Comparison of ENCODE assay signal across 9 cellular contexts in genomic region chr2:64404743-64405142, GRCh38. TPM values are rescaled to one million over a fixed set of nuclear protein-coding genes. Genes with fewer than 3 reads are reported as not detected.
A peak's percentile ranks its signal among the peaks of the same experiment; 100 is the strongest.
DNase-seq lines count a peak whose midpoint lies in the region; ATAC-seq and TF ChIP-seq lines count a peak whose summit lies in the region.
"Had no signal": no experiment of that assay in that cellular context is flagged by ENCODE, and none has a peak within 500 bp of the region (broad histone marks: within the 10 kb centered on the region; RNA-seq: fewer than 3 reads in every experiment).

No MANE protein-coding gene starts in this region.

- CTCF ChIA-PET in CD8-positive, alpha-beta T cell (lab: Charles Lee): interaction anchor here (1.0 to 1.2 kb wide), 2 partner anchors 10 to 60 kb away, joined by 3 read pairs; no protein-coding TSS in a partner anchor

- H3K9ac ChIP-seq in liver (ENCODE audit: low read depth in 1 of 2, low read length in 2 of 2): no peak overlapping the region

- no peak for TF ChIP-seq RAD21 in liver (IDR thresholded peaks at IDR 0.05)

- no peaks in the 10 kb centered on the region for H3K9me3 ChIP-seq in liver (ENCODE audit: control insufficient read depth in 4 of 4, low read length in 3 of 4)
- H3K9me3 ChIP-seq in CD8-positive, alpha-beta T cell (ENCODE audit: low read length): no peaks in the 10 kb centered on the region
- H3K9me3 ChIP-seq: SJSA1 had no signal

- POLR2A ChIA-PET in CD8-positive, alpha-beta T cell (lab: Charles Lee): no interaction called here

- DNase-seq in NCI-H2227 (lab: John Stamatoyannopoulos, UW; ENCODE audit: unreplicated experiment) (peak; percentile 50), ecto neural progenitor cell (ENCODE audit: low spot score) (peak; percentile 80), substantia nigra (lab: John Stamatoyannopoulos, UW) (peak in 2 of 49 donors; percentile 3 to 11), NCI-H1092 (lab: John Stamatoyannopoulos, UW) (no peak), NCI-H2081 (lab: John Stamatoyannopoulos, UW) (no peak)
- no peak for DNase-seq in CD8-positive, alpha-beta T cell

- H3K4me3 ChIP-seq in liver (ENCODE audit: low read depth in 1 of 3, low read length in 3 of 3): peak overlapping the region in 1 of 3 donors; percentile 2
- no peak overlapping the region for H3K4me3 ChIP-seq in CD8-positive, alpha-beta T cell (ENCODE audit: low read depth, low read length)
- H3K4me3 ChIP-seq: SJSA1 had no signal

- peaks cover 24 to 39% (median 36%) of the 10 kb centered on the region in 4 donors for H3K4me1 ChIP-seq in liver (ENCODE audit: control insufficient read depth in 4 of 4, insufficient read depth in 4 of 4, low read length in 3 of 4)
- H3K4me1 ChIP-seq in CD8-positive, alpha-beta T cell (ENCODE audit: insufficient read depth, low read length): no peaks in the 10 kb centered on the region

- no peaks in the 10 kb centered on the region for H3K27me3 ChIP-seq in liver (ENCODE audit: control insufficient read depth in 4 of 4, insufficient read depth in 4 of 4, low read length in 3 of 4)
- no peaks in the 10 kb centered on the region for H3K27me3 ChIP-seq in CD8-positive, alpha-beta T cell (ENCODE audit: insufficient read depth, low read length)

- no peak for TF ChIP-seq CTCF in liver (IDR thresholded peaks at IDR 0.05; ENCODE audit: low read depth, low read length, missing input control)
- no peak for TF ChIP-seq CTCF in CD8-positive, alpha-beta T cell (IDR thresholded peaks at IDR 0.05)

- H3K36me3 ChIP-seq in liver (ENCODE audit: control insufficient read depth in 4 of 4, insufficient read depth in 3 of 4, low read depth in 1 of 4, low read length in 3 of 4): no peaks in the 10 kb centered on the region
- H3K36me3 ChIP-seq in CD8-positive, alpha-beta T cell (ENCODE audit: insufficient read depth, low read length): no peaks in the 10 kb centered on the region
- H3K36me3 ChIP-seq: SJSA1 had no signal

- no peaks in the 10 kb centered on the region for H3K4me1 Mint-ChIP-seq in CD8-positive, alpha-beta T cell (ENCODE audit: low read depth)

- no peaks in the 10 kb centered on the region for H3K27me3 Mint-ChIP-seq in CD8-positive, alpha-beta T cell (ENCODE audit: low read depth)

- peak overlapping the region; percentile 74 to 76 for H3K27ac ChIP-seq in liver (ENCODE audit: low read depth in 1 of 2, low read length in 2 of 2)
- peak overlapping the region; percentile 61 for H3K27ac ChIP-seq in substantia nigra (ENCODE audit: low read depth, low read length, poor library complexity, severe bottlenecking)
- H3K27ac ChIP-seq in CD8-positive, alpha-beta T cell (ENCODE audit: low read depth, low read length): no peak overlapping the region
- H3K27ac ChIP-seq: SJSA1 had no signal

- 7% methylated on average over 9 of the region's 9 CpGs for WGBS in liver

- ATAC-seq in GM19324 (IDR thresholded peaks at IDR 0.05; ENCODE audit: low FRiP score, unreplicated experiment): no peak
- ATAC-seq in CD8-positive, alpha-beta T cell: no peak

- no peak overlapping the region for H3K4me3 Mint-ChIP-seq in CD8-positive, alpha-beta T cell

- no peaks in the 10 kb centered on the region for H3K36me3 Mint-ChIP-seq in CD8-positive, alpha-beta T cell

- H3K27ac Mint-ChIP-seq in CD8-positive, alpha-beta T cell: no peak overlapping the region

- no peaks in the 10 kb centered on the region for H3K9me3 Mint-ChIP-seq in CD8-positive, alpha-beta T cell

- intact Hi-C loops in CD8-positive, alpha-beta T cell (cut with DNase I, micrococcal nuclease): no loop called here

TF ChIP-seq in liver, 16 proteins besides CTCF, POLR2A, EP300 and RAD21:
- TF ChIP-seq ATF3 (IDR thresholded peaks at IDR 0.05) (peak; percentile 9), TAF1 (conservative IDR thresholded peaks at IDR 0.05) (no peak), FOXA1 (IDR thresholded peaks at IDR 0.05) (no peak), REST (IDR thresholded peaks at IDR 0.05) (no peak), ZBTB33 (IDR thresholded peaks at IDR 0.05) (no peak), HNF4A (conservative IDR thresholded peaks at IDR 0.05) (peak in 1 of 2 donors; percentile 15), RXRA (IDR thresholded peaks at IDR 0.05) (peak; percentile 38 to 65), MAX (IDR thresholded peaks at IDR 0.05) (no peak), EGR1 (IDR thresholded peaks at IDR 0.05; ENCODE audit: low read depth in 2 of 2) (peak; percentile 45 to 56), GABPA (IDR thresholded peaks at IDR 0.05 in 1 of 2, conservative IDR thresholded peaks at IDR 0.05 in 1 of 2) (no peak), NR2F2 (IDR thresholded peaks at IDR 0.05) (peak; percentile 13), SP1 (IDR thresholded peaks at IDR 0.05) (no peak), YY1 (IDR thresholded peaks at IDR 0.05) (no peak), JUND (IDR thresholded peaks at IDR 0.05) (peak in 1 of 2 donors; percentile 12), HNF4G (IDR thresholded peaks at IDR 0.05) (no peak), FOXA2 (IDR thresholded peaks at IDR 0.05) (peak; percentile 51)

RNA-seq across cellular contexts. Expression of gene LGALSL, which starts 49.2 kb away (rescaled TPM):
- total RNA-seq in liver: 1 to 10 TPM; 4.4 to 8.7 TPM
- 1 to 10 TPM; 2.4 to 3.2 TPM for polyA plus RNA-seq in liver
- under 1 TPM; 0.35 to 0.39 TPM for total RNA-seq in CD8-positive, alpha-beta T cell

Comparison
In these comparisons a context has a peak if more than half of its experiments do, and no peak if none do; other contexts are left out.
1. DNase-seq: peak in NCI-H2227 (single experiment) and ecto neural progenitor cell (single experiment); none in NCI-H1092 (single experiment), NCI-H2081 (0 of 2) and CD8-positive, alpha-beta T cell (0 of 7).